Comparison of ENCODE assay signal across 11 cellular contexts in genomic region chr3:177041730-177042551, GRCh38.
DNase-seq lines count a peak whose midpoint lies in the region; ATAC-seq and TF ChIP-seq lines count a peak whose summit lies in the region.
"Had no signal": no experiment of that assay in that cellular context is flagged by ENCODE, and none has a peak within 500 bp of the region (broad histone marks: within the 10 kb centered on the region; RNA-seq: fewer than 3 reads in every experiment).

No MANE protein-coding gene starts in this region.

- ATAC-seq in stimulated activated naive CD8-positive, alpha-beta T cell treated with anti-CD3 and anti-CD28 coated beads, Interleukin-15, Interleukin-2, amounts not matched to agents 100 U/mL and 50 U/mL, for 24 hours = no peak
- ATAC-seq in left lung (no peak), HG03025 (IDR thresholded peaks at IDR 0.05; ENCODE audit: low FRiP score, unreplicated experiment) (no peak)

- H3K4me2 ChIP-seq in PC-9 = no peak overlapping the region

- H2AFZ ChIP-seq in PC-9 = no peak overlapping the region

- peaks cover 88% of the 10 kb centered on the region for H3K36me3 ChIP-seq in PC-9 (ENCODE audit: low read depth)
- peaks cover 0 to 28% of the 10 kb centered on the region in 2 donors for H3K36me3 ChIP-seq in vagina
- peaks cover 0 to 57% of the 10 kb centered on the region in 2 donors for H3K36me3 ChIP-seq in left lung

- peaks cover 5% of the 10 kb centered on the region for H3K9me3 Mint-ChIP-seq in stimulated activated naive CD8-positive, alpha-beta T cell treated with anti-CD3 and anti-CD28 coated beads, Interleukin-15, Interleukin-2, amounts not matched to agents 100 ng/mL and 50 ng/mL, for 24 hours
- H3K9me3 Mint-ChIP-seq in immature natural killer cell = no peaks in the 10 kb centered on the region

- TF ChIP-seq CTCF in PC-9 (conservative IDR thresholded peaks at IDR 0.05) (no peak), vagina (IDR thresholded peaks at IDR 0.05) (no peak), left lung (IDR thresholded peaks at IDR 0.05) (no peak)

- peaks cover 12% of the 10 kb centered on the region for H3F3A ChIP-seq in PC-9 (ENCODE audit: insufficient read depth, low read depth)

- intact Hi-C loops in PC-9 (cut with micrococcal nuclease; ENCODE audit: unreplicated experiment) = no loop called here
- intact Hi-C loops in vagina (cut with DNase I) = no loop called here
- intact Hi-C loops in left lung (cut with DNase I) = no loop called here

- H3K9me3 ChIP-seq in PC-9 (ENCODE audit: insufficient read depth, low read depth) = peaks cover 18% of the 10 kb centered on the region; the same call in 1 of the 2 replicates
- H3K9me3 ChIP-seq in vagina = no peaks in the 10 kb centered on the region
- no peaks in the 10 kb centered on the region for H3K9me3 ChIP-seq in left lung

- peaks cover 39% of the 10 kb centered on the region for H3K4me1 Mint-ChIP-seq in stimulated activated naive CD8-positive, alpha-beta T cell treated with anti-CD3 and anti-CD28 coated beads, Interleukin-15, Interleukin-2, amounts not matched to agents 100 ng/mL and 50 ng/mL, for 24 hours (ENCODE audit: low read depth)
- peaks cover 12 to 33% of the 10 kb centered on the region in 2 donors for H3K4me1 Mint-ChIP-seq in immature natural killer cell

- H3K9me2 ChIP-seq in PC-9 (ENCODE audit: insufficient read depth) = no peaks in the 10 kb centered on the region

- no peaks in the 10 kb centered on the region for H4K20me1 ChIP-seq in PC-9 (ENCODE audit: insufficient read depth)

- TF ChIP-seq POLR2A in vagina (IDR thresholded peaks at IDR 0.05) = no peak

- no peak for DNase-seq in stimulated activated naive CD8-positive, alpha-beta T cell treated with anti-CD3 and anti-CD28 coated beads, Interleukin-15, Interleukin-2, amounts not matched to agents 100 U/mL and 50 U/mL, for 24 hours
- no peak for DNase-seq in PC-9
- DNase-seq in immature natural killer cell = no peak
- no peak for DNase-seq in vagina (ENCODE audit: extremely low spot score in 2 of 2)
- no peak for DNase-seq in left lung
- no peak for DNase-seq in NCI-H748 treated with DMSO at 0.1 percent for 48 hours (lab: John Stamatoyannopoulos, UW)
- DNase-seq: dermis blood vessel endothelial cell, NCI-H1105 had no signal

- CTCF ChIA-PET in PC-9 (lab: Charles Lee) = no interaction called here

- H3K4me3 Mint-ChIP-seq in stimulated activated naive CD8-positive, alpha-beta T cell treated with anti-CD3 and anti-CD28 coated beads, Interleukin-15, Interleukin-2, amounts not matched to agents 100 ng/mL and 50 ng/mL, for 24 hours = no peak overlapping the region
- H3K4me3 Mint-ChIP-seq in immature natural killer cell = no peak overlapping the region

- H3K36me3 Mint-ChIP-seq in stimulated activated naive CD8-positive, alpha-beta T cell treated with anti-CD3 and anti-CD28 coated beads, Interleukin-15, Interleukin-2, amounts not matched to agents 100 ng/mL and 50 ng/mL, for 24 hours (ENCODE audit: low read depth) = peaks cover 89% of the 10 kb centered on the region
- peaks cover 25 to 52% (median 36%) of the 10 kb centered on the region in 3 donors for H3K36me3 Mint-ChIP-seq in immature natural killer cell

- POLR2A ChIA-PET in PC-9 (lab: Charles Lee; ENCODE audit: unreplicated experiment) = no interaction called here

- peak overlapping the region; percentile 30 for H3K27ac Mint-ChIP-seq in stimulated activated naive CD8-positive, alpha-beta T cell treated with anti-CD3 and anti-CD28 coated beads, Interleukin-15, Interleukin-2, amounts not matched to agents 100 ng/mL and 50 ng/mL, for 24 hours
- peak overlapping the region in 4 of 6 donors; percentile 8 to 65 (median 36) for H3K27ac Mint-ChIP-seq in immature natural killer cell

- no peaks in the 10 kb centered on the region for H3K27me3 Mint-ChIP-seq in stimulated activated naive CD8-positive, alpha-beta T cell treated with anti-CD3 and anti-CD28 coated beads, Interleukin-15, Interleukin-2, amounts not matched to agents 100 ng/mL and 50 ng/mL, for 24 hours
- H3K27me3 Mint-ChIP-seq in immature natural killer cell (ENCODE audit: low read depth in 3 of 3) = no peaks in the 10 kb centered on the region

- H3K4me1 ChIP-seq in PC-9 (replicated peaks; ENCODE audit: insufficient read depth) (peaks cover 17% of the 10 kb centered on the region), vagina (peaks cover 32% of the 10 kb centered on the region), left lung (peaks cover 2 to 24% of the 10 kb centered on the region in 2 donors)

- H3K4me3 ChIP-seq in PC-9 (no peak overlapping the region), vagina (no peak overlapping the region), left lung (no peak overlapping the region)
- H3K4me3 ChIP-seq: BLaER1 treated with 17β-estradiol and CSF1 and Interleukin-3, amounts not matched to agents 10 nM and 100 nM had no signal

- H3K79me2 ChIP-seq in PC-9 (ENCODE audit: low read depth) = peaks cover 14% of the 10 kb centered on the region; the same call in 1 of the 2 replicates

- peak overlapping the region; percentile 47; the same call in 1 of the 2 replicates for H3K27ac ChIP-seq in PC-9
- H3K27ac ChIP-seq in vagina = peak overlapping the region; percentile 14
- H3K27ac ChIP-seq in left lung = peak overlapping the region in 1 of 2 donors; percentile 55

- H3K27me3 ChIP-seq in PC-9 (ENCODE audit: insufficient read depth, low read depth) (no peaks in the 10 kb centered on the region), vagina (no peaks in the 10 kb centered on the region), left lung (no peaks in the 10 kb centered on the region)
- H3K27me3 ChIP-seq: BLaER1 treated with 17β-estradiol and CSF1 and Interleukin-3, amounts not matched to agents 10 nM and 100 nM had no signal

- BruUV-seq in PC-9 (replicated peaks; lab: Mats Ljungman, UMichigan) = no TSS peak
